24 cellular contexts compared by ENCODE assay signal in genomic region chr9:134561427-134562145, GRCh38.
DNase-seq lines count a peak whose midpoint lies in the region; ATAC-seq and TF ChIP-seq lines count a peak whose summit lies in the region.
"Had no signal": no experiment of that assay in that cellular context is flagged by ENCODE, and none has a peak within 500 bp of the region (broad histone marks: within the 10 kb centered on the region; RNA-seq: fewer than 3 reads in every experiment).

No MANE protein-coding gene starts in this region.

- H3K27ac ChIP-seq in right cardiac atrium (ENCODE audit: low read length) (no peak overlapping the region), stomach (no peak overlapping the region)
- H3K27ac ChIP-seq: C4-2B, GM23248, HL-60, RWPE1 had no signal

- H3K4me1 ChIP-seq in right cardiac atrium (ENCODE audit: control insufficient read depth, insufficient read depth, low read length), result no peaks in the 10 kb centered on the region
- H3K4me1 ChIP-seq in stomach, result no peaks in the 10 kb centered on the region

- H3K36me3 ChIP-seq in stomach, result no peaks in the 10 kb centered on the region

- TF ChIP-seq EP300 in stomach (IDR thresholded peaks at IDR 0.05), result no peak

- H3K4me3 ChIP-seq in right cardiac atrium (ENCODE audit: low read length) (no peak overlapping the region), stomach (no peak overlapping the region)
- H3K4me3 ChIP-seq: GM23248 had no signal

- no peak for TF ChIP-seq POLR2A in stomach (IDR thresholded peaks at IDR 0.05)

- H3K27me3 ChIP-seq in right cardiac atrium (ENCODE audit: control insufficient read depth, insufficient read depth), result no peaks in the 10 kb centered on the region
- H3K27me3 ChIP-seq in stomach, result peaks cover 0 to 3% (median 0%) of the 10 kb centered on the region in 3 donors

- ATAC-seq in left ventricle myocardium superior, result no peak
- ATAC-seq in right cardiac atrium, result no peak
- no peak for ATAC-seq in sciatic nerve

- peak; percentile 5 for DNase-seq in left ventricle myocardium superior
- DNase-seq in right cardiac atrium, result no peak
- DNase-seq in islet precursor cell, result peak; percentile 35
- DNase-seq in sciatic nerve (ENCODE audit: low spot score), result peak; percentile 30
- DNase-seq in NCI-H1436 treated with DMSO at 0.1 percent for 48 hours (lab: John Stamatoyannopoulos, UW), result no peak
- DNase-seq in stomach, result no peak
- no peak for DNase-seq in NCI-H774 (lab: John Stamatoyannopoulos, UW)
- DNase-seq: DMS53; GDM1; H9; HFFc6; KBM-7; MM.1S; NCI-H1048; NCI-H146; NCI-H2029; NCI-H2227 treated with DMSO at 0.1 percent for 48 hours; NCI-H510A treated with DMSO at 0.1 percent for 48 hours; NCI-H748 treated with DMSO at 0.1 percent for 48 hours; NK-92 treated with Interleukin-12 subunit alpha and Interleukin-12 subunit beta, amount 100 ng/mL, for 24 hours had no signal

- peaks cover 4% of the 10 kb centered on the region for H3K9me3 ChIP-seq in right cardiac atrium (ENCODE audit: control insufficient read depth, low read length)
- H3K9me3 ChIP-seq in stomach, result peaks cover 0 to 14% (median 7%) of the 10 kb centered on the region in 4 donors

- intact Hi-C loops in left ventricle myocardium superior (cut with micrococcal nuclease) (no loop called here), right cardiac atrium (cut with DNase I) (no loop called here), sciatic nerve (cut with DNase I) (no loop called here), stomach (cut with DNase I; ENCODE audit: low total_unique reads) (no loop called here)

- no peak for TF ChIP-seq CTCF in stomach (IDR thresholded peaks at IDR 0.05)

- WGBS in right cardiac atrium, result 91% methylated on average over 12 of the region's 12 CpGs
- WGBS in stomach, 5 donors, result 80 to 90% (median 87%) methylated on average over 12 of the region's 12 CpGs

Comparison
In these comparisons a context has a peak if more than half of its experiments do, and no peak if none do; other contexts are left out.
1. DNase-seq: peak in left ventricle myocardium superior (single experiment), islet precursor cell (single experiment) and sciatic nerve (single experiment); none in right cardiac atrium (0 of 3), NCI-H1436 treated with DMSO at 0.1 percent for 48 hours (single experiment), stomach (single experiment) and NCI-H774 (single experiment).